1 cellular context compared by ENCODE assay signal in genomic region chr22:27779650-27780049, GRCh38.
TF ChIP-seq lines count a peak whose summit lies in the region.

No MANE protein-coding gene starts in this region.

TF ChIP-seq in GM23338, 12 proteins besides CTCF, POLR2A, EP300 and RAD21 (continued from another document):
- TF ChIP-seq ZNF331 (CRISPR knock-in tag; IDR thresholded peaks at IDR 0.05; ENCODE audit: low read depth) (no peak), ETS1 (IDR thresholded peaks at IDR 0.05) (no peak), ZNF114 (CRISPR knock-in tag; IDR thresholded peaks at IDR 0.05) (no peak), CREB1 (CRISPR knock-in tag; IDR thresholded peaks at IDR 0.05; ENCODE audit: low read depth) (no peak), STAT1 (IDR thresholded peaks at IDR 0.05; ENCODE audit: unreplicated experiment) (no peak), EZH2 (IDR thresholded peaks at IDR 0.05; ENCODE audit: low read depth, unreplicated experiment) (no peak), POLR2AphosphoS5 (IDR thresholded peaks at IDR 0.05; ENCODE audit: low read depth) (no peak), NANOG (IDR thresholded peaks at IDR 0.05; ENCODE audit: borderline replicate concordance) (no peak), ZNF462 (CRISPR knock-in tag; IDR thresholded peaks at IDR 0.05) (no peak)
TF ChIP-seq in GM23338: peak in this region for 0.
